Comparison of ENCODE assay signal across 14 cellular contexts in genomic region chr17:9604583-9604982, GRCh38. TPM values are rescaled to one million over a fixed set of nuclear protein-coding genes. Genes with fewer than 3 reads are reported as not detected.
"Had no signal": no experiment of that assay in that cellular context is flagged by ENCODE, and none has a peak within 500 bp of the region (broad histone marks: within the 10 kb centered on the region; RNA-seq: fewer than 3 reads in every experiment).

No MANE protein-coding gene starts in this region.

RNA-seq across cellular contexts. Expression of gene CFAP52, which starts 28.1 kb away (rescaled TPM):
- total RNA-seq: activated B cell treated with CpG ODN at 0.5 μM for 24 hours; activated CD4-positive, alpha-beta memory T cell treated with anti-CD3 and anti-CD28 coated beads for 36 hours; activated CD4-positive, alpha-beta memory T cell treated with anti-CD3 and anti-CD28 coated beads, Interleukin-2, amount 10 ng/mL, durations not matched to agents 7 days and 5 days; activated CD4-positive, alpha-beta T cell treated with anti-CD3 and anti-CD28 coated beads for 36 hours; activated CD4-positive, alpha-beta T cell treated with anti-CD3 and anti-CD28 coated beads, Interleukin-2, amount 10 ng/mL, durations not matched to agents 24 days and 14 days; activated CD4-positive, alpha-beta T cell treated with anti-CD3 and anti-CD28 coated beads, Interleukin-2, amount 10 ng/mL, durations not matched to agents 7 days and 5 days; activated CD8-positive, alpha-beta memory T cell treated with anti-CD3 and anti-CD28 coated beads for 36 hours; activated CD8-positive, alpha-beta memory T cell treated with anti-CD3 and anti-CD28 coated beads, Interleukin-2, amount 10 ng/mL, durations not matched to agents 7 days and 5 days; activated CD8-positive, alpha-beta T cell treated with anti-CD3 and anti-CD28 coated beads for 36 hours; activated CD8-positive, alpha-beta T cell treated with anti-CD3 and anti-CD28 coated beads, Interleukin-2, amount 10 ng/mL, durations not matched to agents 7 days and 5 days; T-helper 1 cell treated with Interleukin-12 subunit alpha and Interleukin-12 subunit beta and Interleukin-4 antibody, amounts not matched to agents 30 ng/mL and 1 ng/mL, for 36 hours; T-helper 17 cell; T-helper 2 cell treated with Interferon-gamma antibody and Interleukin-4, amounts not matched to agents 100 ng/mL and 5 ng/mL, for 36 hours; WTC11 had no signal
